ENCODE assay signal across 13 cellular contexts in genomic region chr7:18497082-18497481, GRCh38. TPM values are rescaled to one million over a fixed set of nuclear protein-coding genes. Genes with fewer than 3 reads are reported as not detected.
DNase-seq lines count a peak whose midpoint lies in the region; ATAC-seq and TF ChIP-seq lines count a peak whose summit lies in the region.
"Had no signal": no experiment of that assay in that cellular context is flagged by ENCODE, and none has a peak within 500 bp of the region (broad histone marks: within the 10 kb centered on the region; RNA-seq: fewer than 3 reads in every experiment).

No MANE protein-coding gene starts in this region.

- ATAC-seq in heart left ventricle (no peak), left ventricle myocardium superior (no peak), GM19463 (IDR thresholded peaks at IDR 0.05; ENCODE audit: unreplicated experiment) (no peak), HG03378 (IDR thresholded peaks at IDR 0.05; ENCODE audit: unreplicated experiment) (no peak)

- no peak overlapping the region for H4K8ac ChIP-seq in mesenchymal stem cell (ENCODE audit: low read length)

- POLR2A ChIA-PET in OCI-LY7 (lab: Charles Lee), result interaction anchor here (0.7 to 18.1 kb wide), 27 partner anchors 9 to 171 kb away, joined by 3 to 532 read pairs (median 6); no protein-coding TSS in a partner anchor

- H3K4me2 ChIP-seq in OCI-LY7 (ENCODE audit: low read length) (peak overlapping the region; percentile 93), mesenchymal stem cell (ENCODE audit: low read length, poor library complexity, severe bottlenecking) (no peak overlapping the region)

- no peak overlapping the region for H3K23ac ChIP-seq in mesenchymal stem cell (ENCODE audit: low read length in 2 of 2)

- peak overlapping the region; percentile 92 for H3K9ac ChIP-seq in mesenchymal stem cell (ENCODE audit: low read length)

- 31 to 46% (median 35%) methylated on average over 3 of the region's 3 CpGs for WGBS in heart left ventricle, 4 donors
- WGBS in mesenchymal stem cell, result 81% methylated on average over 3 of the region's 3 CpGs

- no peak overlapping the region for H2AK5ac ChIP-seq in mesenchymal stem cell (ENCODE audit: low read length, severe bottlenecking)

- no peak overlapping the region for H3K18ac ChIP-seq in mesenchymal stem cell (ENCODE audit: low read depth in 1 of 2, low read length in 2 of 2)

- H3K9me2 ChIP-seq in OCI-LY7 (ENCODE audit: insufficient read depth, low read length), result no peaks in the 10 kb centered on the region

- peak overlapping the region in 11 of 12 donors; percentile 25 to 65 (median 59) for H3K4me3 ChIP-seq in heart left ventricle
- peak overlapping the region; percentile 85 for H3K4me3 ChIP-seq in OCI-LY7 (ENCODE audit: low read depth, low read length, poor library complexity, severe bottlenecking)
- peak overlapping the region in 1 of 2 experiments; percentile 78 for H3K4me3 ChIP-seq in mesenchymal stem cell (ENCODE audit: insufficient read depth in 1 of 2, low read depth in 1 of 2, low read length in 2 of 2)
- H3K4me3 ChIP-seq: PC-9 had no signal

- H3K27ac ChIP-seq in heart left ventricle, result peak overlapping the region in 10 of 12 donors; percentile 7 to 92 (median 84)
- peak overlapping the region; percentile 79 for H3K27ac ChIP-seq in OCI-LY7 (ENCODE audit: low read depth, low read length, poor library complexity, severe bottlenecking)
- H3K27ac ChIP-seq in mesenchymal stem cell (ENCODE audit: low read length, poor library complexity, severe bottlenecking), result no peak overlapping the region
- H3K27ac ChIP-seq: C4-2B, PC-9 had no signal

- no peak overlapping the region for H3K4ac ChIP-seq in mesenchymal stem cell (ENCODE audit: low read depth in 1 of 2, low read length in 2 of 2)

- no peak overlapping the region for H3K14ac ChIP-seq in mesenchymal stem cell (ENCODE audit: low read length in 2 of 2)

- BruUV-seq in OCI-LY7 (replicated peaks; lab: Mats Ljungman, UMichigan), result no TSS peak

- no peak for TF ChIP-seq CTCF in heart left ventricle (IDR thresholded peaks at IDR 0.05)
- no peak for TF ChIP-seq CTCF in OCI-LY7 (conservative IDR thresholded peaks at IDR 0.05; ENCODE audit: low read length)
- no peak for TF ChIP-seq CTCF in type B pancreatic cell (conservative IDR thresholded peaks at IDR 0.05)

- no peak for TF ChIP-seq POLR2A in heart left ventricle (IDR thresholded peaks at IDR 0.05)

- H3K27me3 ChIP-seq in heart left ventricle, result no peaks in the 10 kb centered on the region
- no peaks in the 10 kb centered on the region for H3K27me3 ChIP-seq in mesenchymal stem cell (ENCODE audit: control insufficient read depth in 1 of 2, insufficient read depth in 1 of 2, low read length in 2 of 2)

- CTCF ChIA-PET in OCI-LY7 (lab: Charles Lee; ENCODE audit: unreplicated experiment), result interaction anchor here (0.7 to 1.6 kb wide), 6 partner anchors 9 to 144 kb away, joined by 3 to 6 read pairs (median 4); no protein-coding TSS in a partner anchor

- peak overlapping the region; percentile 48 for H3K4me3 Mint-ChIP-seq in type B pancreatic cell

- H3K9me3 ChIP-seq in heart left ventricle (no peaks in the 10 kb centered on the region), OCI-LY7 (ENCODE audit: low read length) (no peaks in the 10 kb centered on the region), mesenchymal stem cell (ENCODE audit: control insufficient read depth, low read length) (no peaks in the 10 kb centered on the region)

- no peak overlapping the region for H2BK120ac ChIP-seq in mesenchymal stem cell (ENCODE audit: low read depth, low read length)

- H3K9me3 Mint-ChIP-seq in type B pancreatic cell, result no peaks in the 10 kb centered on the region
- H3K9me3 Mint-ChIP-seq: activated T-helper 2 cell treated with anti-CD3 and anti-CD28 coated beads, Interferon-gamma antibody, Interleukin-2, Interleukin-4, amounts not matched to agents 10 μg/mL and 5 μg/mL and 100 μg/mL, durations not matched to agents 14 hours and 24 hours and 36 hours had no signal

- intact Hi-C loops in heart left ventricle (cut with DNase I), result loop anchor here in 8 of 10 donors (5.0 to 10.0 kb wide), 12 partner anchors 48 to 168 kb away; no protein-coding TSS in a partner anchor
- intact Hi-C loops in left ventricle myocardium superior (cut with micrococcal nuclease), result loop anchor here (10.0 kb wide), 1 partner anchor 142 kb away; no protein-coding TSS in a partner anchor
- intact Hi-C loops in OCI-LY7 (cut with micrococcal nuclease; ENCODE audit: unreplicated experiment), result loop anchor here (5.0 to 10.0 kb wide), 4 partner anchors 35 to 552 kb away; partner anchors contain the start of gene SNX13

- peaks cover 30% of the 10 kb centered on the region for H3K4me1 Mint-ChIP-seq in type B pancreatic cell (ENCODE audit: unreplicated experiment)

- H4K20me1 ChIP-seq in OCI-LY7 (ENCODE audit: insufficient read depth, low read length), result peaks cover 10% of the 10 kb centered on the region; the same call in 1 of the 2 replicates

- H3K36me3 ChIP-seq in heart left ventricle (no peaks in the 10 kb centered on the region), OCI-LY7 (ENCODE audit: insufficient read depth, low read length) (peaks cover 6% of the 10 kb centered on the region), mesenchymal stem cell (ENCODE audit: control insufficient read depth in 1 of 2, insufficient read depth in 2 of 2, low read depth in 1 of 2, low read length in 2 of 2) (no peaks in the 10 kb centered on the region)

- H3K79me2 ChIP-seq in OCI-LY7 (ENCODE audit: insufficient read depth, low read depth, low read length), result peaks cover 65% of the 10 kb centered on the region

- no peak overlapping the region for H2BK15ac ChIP-seq in mesenchymal stem cell (ENCODE audit: low read depth, poor library complexity, severe bottlenecking)

- no peak overlapping the region for H4K91ac ChIP-seq in mesenchymal stem cell (ENCODE audit: low read length)

- DNase-seq in heart left ventricle, result no peak
- DNase-seq in left ventricle myocardium superior, result no peak
- DNase-seq in OCI-LY7 (ENCODE audit: low spot score), result no peak
- DNase-seq in mesenchymal stem cell, result no peak
- DNase-seq in type B pancreatic cell (ENCODE audit: extremely low spot score, unreplicated experiment), result no peak
- DNase-seq in NCI-H1930 (lab: John Stamatoyannopoulos, UW), result no peak
- DNase-seq: cerebellar nuclear complex, retina had no signal

- H3K36me3 Mint-ChIP-seq in type B pancreatic cell, result no peaks in the 10 kb centered on the region

- H3K4me1 ChIP-seq in heart left ventricle (peaks cover 0 to 56% (median 19%) of the 10 kb centered on the region in 12 donors), OCI-LY7 (ENCODE audit: insufficient read depth, low read length, poor library complexity, severe bottlenecking) (peaks cover 43% of the 10 kb centered on the region), mesenchymal stem cell (ENCODE audit: control insufficient read depth, insufficient read depth, low read depth, low read length) (no peaks in the 10 kb centered on the region)

- H2AFZ ChIP-seq in OCI-LY7 (ENCODE audit: low read length) (no peak overlapping the region; the same call in 1 of the 2 replicates), mesenchymal stem cell (ENCODE audit: low read depth, low read length) (no peak overlapping the region)

- H2BK12ac ChIP-seq in mesenchymal stem cell (ENCODE audit: low read length in 2 of 2), result no peak overlapping the region

- H3K27me3 Mint-ChIP-seq in type B pancreatic cell, result peaks cover 6% of the 10 kb centered on the region

- H3K79me1 ChIP-seq in mesenchymal stem cell (replicated peaks; ENCODE audit: low read length, poor library complexity, severe bottlenecking), result no peaks in the 10 kb centered on the region

- H3K27ac Mint-ChIP-seq in type B pancreatic cell, result no peak overlapping the region
- H3K27ac Mint-ChIP-seq: activated T-helper 2 cell treated with anti-CD3 and anti-CD28 coated beads, Interferon-gamma antibody, Interleukin-2, Interleukin-4, amounts not matched to agents 10 μg/mL and 5 μg/mL and 100 μg/mL, durations not matched to agents 14 hours and 24 hours and 36 hours had no signal

- no peak overlapping the region for H2BK5ac ChIP-seq in mesenchymal stem cell (ENCODE audit: low read depth, low read length, poor library complexity, severe bottlenecking)

RNA-seq across cellular contexts. Expression of gene HDAC9, which starts 1.5 kb away (rescaled TPM):
- total RNA-seq in heart left ventricle (10 to 100 TPM; 20.0 to 62.9 (median 40.3) TPM), left ventricle myocardium superior (30.7 TPM), OCI-LY7 (2022) (58.8 and 68.2 TPM in 2 replicates), type B pancreatic cell (ENCODE audit: low replicate concordance) (6.8 and 8.9 TPM in 2 replicates)
- 1 to 10 TPM; 4.8 to 6.6 TPM for polyA plus RNA-seq in heart left ventricle
- 90.3 and 91.7 TPM in 2 replicates for total RNA-seq in OCI-LY7 (2014; rRNA removed; shearing (Covaris generic))
- polyA plus RNA-seq in mesenchymal stem cell (2013, experiment 1 of 2), result 4.0 TPM
- polyA plus RNA-seq in mesenchymal stem cell (2013, experiment 2 of 2), result 4.0 TPM
